22 cellular contexts compared by ENCODE assay signal in the genomic region with DNA sequence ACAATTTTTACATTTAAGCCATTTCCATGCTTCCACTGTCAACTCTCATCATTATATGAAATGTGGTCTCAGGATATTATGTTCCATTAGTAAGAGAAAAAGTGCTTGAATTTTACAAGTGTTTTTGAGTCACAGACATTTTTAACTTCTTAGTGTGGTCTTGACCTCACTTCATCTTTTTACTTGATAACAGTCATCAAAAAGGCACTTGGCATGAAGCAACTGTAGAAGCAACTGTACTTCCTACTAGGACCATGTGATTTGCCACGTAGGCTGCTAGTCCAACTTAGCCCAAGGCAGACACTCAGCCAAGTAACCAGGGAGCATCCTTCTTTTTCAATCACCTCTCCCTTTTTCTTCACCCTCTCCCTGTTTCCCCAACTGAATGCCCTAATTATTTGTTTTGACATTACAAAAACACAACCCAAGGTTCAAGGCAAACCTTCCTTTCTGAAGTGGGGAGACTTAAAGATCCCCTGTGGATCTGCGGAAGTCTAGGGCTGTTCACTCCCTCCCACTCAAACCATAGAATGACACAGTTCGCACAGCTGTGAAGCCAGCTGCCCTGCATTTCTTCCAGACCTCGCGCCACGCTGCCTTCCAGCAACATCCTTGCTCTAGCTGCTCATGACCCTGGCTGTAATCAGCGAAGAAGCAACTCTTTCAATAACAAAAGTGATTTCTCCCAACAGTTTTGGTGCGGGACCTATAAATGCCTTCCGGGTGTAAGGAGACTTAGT. TPM values are rescaled to one million over a fixed set of nuclear protein-coding genes. Genes with fewer than 3 reads are reported as not detected.
DNase-seq lines count a peak whose midpoint lies in the region; ATAC-seq and TF ChIP-seq lines count a peak whose summit lies in the region.
"Had no signal": no experiment of that assay in that cellular context is flagged by ENCODE, and none has a peak within 500 bp of the region (broad histone marks: within the 10 kb centered on the region; RNA-seq: fewer than 3 reads in every experiment).

No MANE protein-coding gene starts in this region.

- TF ChIP-seq CTCF in NB4 (IDR thresholded peaks at IDR 0.05; ENCODE audit: low read depth, low read length), result no peak
- no peak for TF ChIP-seq CTCF in epithelial cell of esophagus (IDR thresholded peaks at IDR 0.05; ENCODE audit: insufficient read depth, low read depth, low read length, missing control alignments)

- H3K36me3 Mint-ChIP-seq in activated T-helper 17 cell treated with anti-CD3 and anti-CD28 coated beads, Interleukin-2, amount 50 U/mL, for 72 hours (ENCODE audit: low read depth), result no peaks in the 10 kb centered on the region
- H3K36me3 Mint-ChIP-seq: immature natural killer cell; memory B cell; stimulated activated effector memory CD8-positive, alpha-beta T cell treated with anti-CD3 and anti-CD28 coated beads, Interleukin-12 subunit alpha, Interleukin-12 subunit beta, amount 100 ng/mL, for 72 hours; T-cell had no signal

- peak; percentile 98 for DNase-seq in EH (ENCODE audit: low read depth)
- peak; percentile 28 for DNase-seq in NB4 (ENCODE audit: low read depth)
- peak; percentile 68 for DNase-seq in epithelial cell of esophagus (ENCODE audit: low read depth)
- DNase-seq in renal cortical epithelial cell (ENCODE audit: low read depth), result peak; percentile 30
- DNase-seq in SKM-1 treated with dmso at 0.1 percent for 144 hours (lab: John Stamatoyannopoulos, UW; ENCODE audit: unreplicated experiment), result no peak
- DNase-seq: activated B cell treated with CpG ODN at 0.5 μM for 24 hours, DMS79, gastrocnemius medialis, immature natural killer cell, NCI-H1105 treated with DMSO at 0.1 percent for 48 hours, NCI-H510A treated with DMSO at 0.1 percent for 48 hours, nucleus accumbens, PC-9, T-cell, upper lobe of left lung had no signal

- no peaks in the 10 kb centered on the region for H3K9me3 Mint-ChIP-seq in activated T-helper 17 cell treated with anti-CD3 and anti-CD28 coated beads, Interleukin-2, amount 50 U/mL, for 72 hours
- H3K9me3 Mint-ChIP-seq: brain had no signal

- no peak for ATAC-seq in HG02642 (IDR thresholded peaks at IDR 0.05; ENCODE audit: poor library complexity, unreplicated experiment)
- no peak for ATAC-seq in activated T-helper 17 cell treated with anti-CD3 and anti-CD28 coated beads, Interleukin-2, amount 50 U/mL, for 72 hours (replicated peaks)
- no peak for ATAC-seq in GM18511 (IDR thresholded peaks at IDR 0.05; ENCODE audit: unreplicated experiment)
- ATAC-seq: gastrocnemius medialis; stimulated activated effector memory CD8-positive, alpha-beta T cell treated with anti-CD3 and anti-CD28 coated beads, Interleukin-12 subunit alpha, Interleukin-12 subunit beta, amount 100 ng/mL, for 72 hours; T-cell had no signal

- H3K4me3 Mint-ChIP-seq in activated T-helper 17 cell treated with anti-CD3 and anti-CD28 coated beads, Interleukin-2, amount 50 U/mL, for 72 hours, result no peak overlapping the region
- H3K4me3 Mint-ChIP-seq: activated B cell treated with CpG ODN at 0.5 μM for 24 hours; brain; immature natural killer cell; memory B cell; stimulated activated effector memory CD8-positive, alpha-beta T cell treated with anti-CD3 and anti-CD28 coated beads, Interleukin-12 subunit alpha, Interleukin-12 subunit beta, amount 100 ng/mL, for 72 hours; T-cell had no signal

- peaks cover 17% of the 10 kb centered on the region for H3K27me3 Mint-ChIP-seq in activated T-helper 17 cell treated with anti-CD3 and anti-CD28 coated beads, Interleukin-2, amount 50 U/mL, for 72 hours
- H3K27me3 Mint-ChIP-seq: brain had no signal

- no peak for TF ChIP-seq POLR2A in NB4 (IDR thresholded peaks at IDR 0.05; ENCODE audit: extremely low read depth, insufficient read length)

- H3K4me1 Mint-ChIP-seq in activated T-helper 17 cell treated with anti-CD3 and anti-CD28 coated beads, Interleukin-2, amount 50 U/mL, for 72 hours, result no peaks in the 10 kb centered on the region
- H3K4me1 Mint-ChIP-seq: activated B cell treated with CpG ODN at 0.5 μM for 24 hours; immature natural killer cell; memory B cell; stimulated activated effector memory CD8-positive, alpha-beta T cell treated with anti-CD3 and anti-CD28 coated beads, Interleukin-12 subunit alpha, Interleukin-12 subunit beta, amount 100 ng/mL, for 72 hours; T-cell had no signal

- H3K27ac Mint-ChIP-seq in activated T-helper 17 cell treated with anti-CD3 and anti-CD28 coated beads, Interleukin-2, amount 50 U/mL, for 72 hours, result no peak overlapping the region
- H3K27ac Mint-ChIP-seq: activated B cell treated with CpG ODN at 0.5 μM for 24 hours; immature natural killer cell; memory B cell; stimulated activated effector memory CD8-positive, alpha-beta T cell treated with anti-CD3 and anti-CD28 coated beads, Interleukin-12 subunit alpha, Interleukin-12 subunit beta, amount 100 ng/mL, for 72 hours; T-cell had no signal

- H3K4me3 ChIP-seq in NB4 (ENCODE audit: low read depth, low read length) (no peak overlapping the region), epithelial cell of esophagus (ENCODE audit: low read length) (no peak overlapping the region)
- H3K4me3 ChIP-seq: BLaER1 treated with 17β-estradiol and CSF1 and Interleukin-3, amounts not matched to agents 10 nM and 100 nM; gastrocnemius medialis; PC-9; upper lobe of left lung had no signal

RNA-seq across cellular contexts. Expression of a gene that starts 45.0 kb away (rescaled TPM):
- total RNA-seq in renal cortical epithelial cell, result 1.9 and 3.9 TPM in 2 replicates
- total RNA-seq in activated T-helper 17 cell treated with anti-CD3 and anti-CD28 coated beads, Interleukin-2, amount 50 U/mL, for 72 hours, result 1 to 10 TPM in 1 of 2 donors, under 1 TPM in 1; 0.05 to 1.5 TPM
- total RNA-seq: PC-9 had no signal
